ENCODE assay signal across 27 cellular contexts in genomic region chr4:37948542-37948941, GRCh38. TPM values are rescaled to one million over a fixed set of nuclear protein-coding genes. Genes with fewer than 3 reads are reported as not detected.
DNase-seq lines count a peak whose midpoint lies in the region; ATAC-seq and TF ChIP-seq lines count a peak whose summit lies in the region.
"Had no signal": no experiment of that assay in that cellular context is flagged by ENCODE, and none has a peak within 500 bp of the region (broad histone marks: within the 10 kb centered on the region; RNA-seq: fewer than 3 reads in every experiment).

No MANE protein-coding gene starts in this region.

- peaks cover 11% of the 10 kb centered on the region for H3K36me3 Mint-ChIP-seq in activated naive CD8-positive, alpha-beta T cell
- H3K36me3 Mint-ChIP-seq in activated naive CD8-positive, alpha-beta T cell treated with anti-CD3 and anti-CD28 coated beads for 36 hours = peaks cover 35% of the 10 kb centered on the region
- H3K36me3 Mint-ChIP-seq in effector memory CD8-positive, alpha-beta T cell (ENCODE audit: insufficient read depth) = peaks cover 5% of the 10 kb centered on the region

- TF ChIP-seq EP300 in Ishikawa (IDR thresholded peaks at IDR 0.05; ENCODE audit: borderline replicate concordance) = no peak

- H3K4me3 Mint-ChIP-seq in activated naive CD8-positive, alpha-beta T cell = peak overlapping the region; percentile 8
- H3K4me3 Mint-ChIP-seq in activated naive CD8-positive, alpha-beta T cell treated with anti-CD3 and anti-CD28 coated beads for 36 hours = no peak overlapping the region
- no peak overlapping the region for H3K4me3 Mint-ChIP-seq in effector memory CD8-positive, alpha-beta T cell
- H3K4me3 Mint-ChIP-seq in stimulated activated naive CD8-positive, alpha-beta T cell treated with anti-CD3 and anti-CD28 coated beads, Interleukin-15, amount 100 ng/mL, for 72 hours = peak overlapping the region in 1 of 2 donors; percentile 5
- H3K4me3 Mint-ChIP-seq: activated CD4-positive, alpha-beta T cell treated with anti-CD3 and anti-CD28 coated beads, Interleukin-2, amount 10 ng/mL, durations not matched to agents 7 days and 5 days; CD14-positive monocyte; central memory CD8-positive, alpha-beta T cell; T-cell had no signal

- peaks cover 30% of the 10 kb centered on the region for H3K4me1 Mint-ChIP-seq in activated naive CD8-positive, alpha-beta T cell (ENCODE audit: low read depth)
- peaks cover 19% of the 10 kb centered on the region for H3K4me1 Mint-ChIP-seq in activated naive CD8-positive, alpha-beta T cell treated with anti-CD3 and anti-CD28 coated beads for 36 hours
- H3K4me1 Mint-ChIP-seq in effector memory CD8-positive, alpha-beta T cell (ENCODE audit: low read depth in 2 of 2) = peaks cover 19 to 25% of the 10 kb centered on the region in 2 donors
- peaks cover 29% of the 10 kb centered on the region for H3K4me1 Mint-ChIP-seq in stimulated activated naive CD8-positive, alpha-beta T cell treated with anti-CD3 and anti-CD28 coated beads, Interleukin-15, amount 100 ng/mL, for 72 hours

- peak overlapping the region; percentile 4 for H3K27ac Mint-ChIP-seq in activated naive CD8-positive, alpha-beta T cell
- H3K27ac Mint-ChIP-seq in activated naive CD8-positive, alpha-beta T cell treated with anti-CD3 and anti-CD28 coated beads for 36 hours = no peak overlapping the region
- peak overlapping the region in 1 of 2 donors; percentile 27 for H3K27ac Mint-ChIP-seq in effector memory CD8-positive, alpha-beta T cell
- peak overlapping the region in 1 of 2 donors; percentile 4 for H3K27ac Mint-ChIP-seq in stimulated activated naive CD8-positive, alpha-beta T cell treated with anti-CD3 and anti-CD28 coated beads, Interleukin-15, amount 100 ng/mL, for 72 hours
- H3K27ac Mint-ChIP-seq: activated CD4-positive, alpha-beta T cell treated with anti-CD3 and anti-CD28 coated beads, Interleukin-2, amount 10 ng/mL, durations not matched to agents 7 days and 5 days had no signal

- ATAC-seq in effector memory CD8-positive, alpha-beta T cell (replicated peaks) = peak; percentile 64
- peak; percentile 78 for ATAC-seq in stimulated activated naive CD8-positive, alpha-beta T cell treated with anti-CD3 and anti-CD28 coated beads, Interleukin-15, amount 100 ng/mL, for 72 hours
- ATAC-seq in GM19023 (IDR thresholded peaks at IDR 0.05; ENCODE audit: unreplicated experiment) = no peak
- ATAC-seq: HepG2, mucosa of descending colon, Right ventricle myocardium inferior had no signal

- TF ChIP-seq RAD21 in Ishikawa (IDR thresholded peaks at IDR 0.05; ENCODE audit: low read depth) = no peak

- no peaks in the 10 kb centered on the region for H3K9me3 Mint-ChIP-seq in activated naive CD8-positive, alpha-beta T cell (ENCODE audit: low read depth)
- H3K9me3 Mint-ChIP-seq in activated naive CD8-positive, alpha-beta T cell treated with anti-CD3 and anti-CD28 coated beads for 36 hours = peaks cover 3% of the 10 kb centered on the region
- no peaks in the 10 kb centered on the region for H3K9me3 Mint-ChIP-seq in effector memory CD8-positive, alpha-beta T cell
- H3K9me3 Mint-ChIP-seq in stimulated activated naive CD8-positive, alpha-beta T cell treated with anti-CD3 and anti-CD28 coated beads, Interleukin-15, amount 100 ng/mL, for 72 hours = no peaks in the 10 kb centered on the region
- H3K9me3 Mint-ChIP-seq: activated CD4-positive, alpha-beta T cell treated with anti-CD3 and anti-CD28 coated beads, Interleukin-2, amount 10 ng/mL, durations not matched to agents 7 days and 5 days; central memory CD8-positive, alpha-beta T cell; T-cell had no signal

- H3K27me3 Mint-ChIP-seq in activated naive CD8-positive, alpha-beta T cell = no peaks in the 10 kb centered on the region
- no peaks in the 10 kb centered on the region for H3K27me3 Mint-ChIP-seq in activated naive CD8-positive, alpha-beta T cell treated with anti-CD3 and anti-CD28 coated beads for 36 hours
- H3K27me3 Mint-ChIP-seq in effector memory CD8-positive, alpha-beta T cell = no peaks in the 10 kb centered on the region
- H3K27me3 Mint-ChIP-seq in stimulated activated naive CD8-positive, alpha-beta T cell treated with anti-CD3 and anti-CD28 coated beads, Interleukin-15, amount 100 ng/mL, for 72 hours = no peaks in the 10 kb centered on the region
- H3K27me3 Mint-ChIP-seq: activated CD4-positive, alpha-beta T cell treated with anti-CD3 and anti-CD28 coated beads, Interleukin-2, amount 10 ng/mL, durations not matched to agents 7 days and 5 days; central memory CD8-positive, alpha-beta T cell; T-cell had no signal

- no peak for DNase-seq in activated naive CD8-positive, alpha-beta T cell treated with anti-CD3 and anti-CD28 coated beads for 36 hours
- no peak for DNase-seq in effector memory CD8-positive, alpha-beta T cell
- DNase-seq in stimulated activated naive CD8-positive, alpha-beta T cell treated with anti-CD3 and anti-CD28 coated beads, Interleukin-15, amount 100 ng/mL, for 72 hours = no peak
- DNase-seq in mucosa of gallbladder (ENCODE audit: low spot score) = no peak
- no peak for DNase-seq in activated CD8-positive, alpha-beta memory T cell treated with anti-CD3 and anti-CD28 coated beads for 24 hours
- DNase-seq: activated CD4-positive, alpha-beta T cell treated with anti-CD3 and anti-CD28 coated beads, Interleukin-2, amount 10 ng/mL, durations not matched to agents 7 days and 5 days; activated naive CD4-positive, alpha-beta T cell; aorta; DMS153; effector CD4-positive, alpha-beta T cell; left ventricle myocardium inferior; MG63; mucosa of descending colon; NCI-H1930; nucleus accumbens; right cardiac atrium had no signal

TF ChIP-seq in Ishikawa, 13 proteins besides CTCF, POLR2A, EP300 and RAD21:
- TF ChIP-seq TCF12 (IDR thresholded peaks at IDR 0.05; ENCODE audit: low read depth) (no peak), FOXM1 (IDR thresholded peaks at IDR 0.05; ENCODE audit: borderline replicate concordance, low read depth) (no peak), TAF1 (IDR thresholded peaks at IDR 0.05; ENCODE audit: low read depth) (no peak), ZBTB7A (IDR thresholded peaks at IDR 0.05; ENCODE audit: low read depth) (no peak), NFIC (IDR thresholded peaks at IDR 0.05) (peak; percentile 27; the same call in 1 of the 2 replicates), CEBPB (IDR thresholded peaks at IDR 0.05) (peak; percentile 66; the same call in 1 of the 2 replicates), EGR1 (IDR thresholded peaks at IDR 0.05) (no peak)
- TF ChIP-seq, protein P1, sequence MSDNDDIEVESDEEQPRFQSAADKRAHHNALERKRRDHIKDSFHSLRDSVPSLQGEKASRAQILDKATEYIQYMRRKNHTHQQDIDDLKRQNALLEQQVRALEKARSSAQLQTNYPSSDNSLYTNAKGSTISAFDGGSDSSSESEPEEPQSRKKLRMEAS (IDR thresholded peaks at IDR 0.05) = no peak

RNA-seq across cellular contexts. Expression of gene PTTG2, which starts 11.7 kb away (rescaled TPM):
- under 1 TPM in 1 of 2 experiments, not detected in 1; 0.34 TPM for total RNA-seq in activated naive CD8-positive, alpha-beta T cell treated with anti-CD3 and anti-CD28 coated beads for 36 hours
- 1.1 TPM for total RNA-seq in mucosa of gallbladder
- total RNA-seq: A673, glomerular endothelial cell, HepG2, NCI-H460 had no signal

RNA-seq across cellular contexts. Expression of gene TBC1D1, which starts 57.7 kb away (rescaled TPM):
- total RNA-seq in activated naive CD8-positive, alpha-beta T cell treated with anti-CD3 and anti-CD28 coated beads for 36 hours = 10 to 100 TPM; 79.6 to 80.3 TPM
- 159 TPM for total RNA-seq in mucosa of gallbladder
